Comparison of ENCODE assay signal across 9 cellular contexts in the genomic region with DNA sequence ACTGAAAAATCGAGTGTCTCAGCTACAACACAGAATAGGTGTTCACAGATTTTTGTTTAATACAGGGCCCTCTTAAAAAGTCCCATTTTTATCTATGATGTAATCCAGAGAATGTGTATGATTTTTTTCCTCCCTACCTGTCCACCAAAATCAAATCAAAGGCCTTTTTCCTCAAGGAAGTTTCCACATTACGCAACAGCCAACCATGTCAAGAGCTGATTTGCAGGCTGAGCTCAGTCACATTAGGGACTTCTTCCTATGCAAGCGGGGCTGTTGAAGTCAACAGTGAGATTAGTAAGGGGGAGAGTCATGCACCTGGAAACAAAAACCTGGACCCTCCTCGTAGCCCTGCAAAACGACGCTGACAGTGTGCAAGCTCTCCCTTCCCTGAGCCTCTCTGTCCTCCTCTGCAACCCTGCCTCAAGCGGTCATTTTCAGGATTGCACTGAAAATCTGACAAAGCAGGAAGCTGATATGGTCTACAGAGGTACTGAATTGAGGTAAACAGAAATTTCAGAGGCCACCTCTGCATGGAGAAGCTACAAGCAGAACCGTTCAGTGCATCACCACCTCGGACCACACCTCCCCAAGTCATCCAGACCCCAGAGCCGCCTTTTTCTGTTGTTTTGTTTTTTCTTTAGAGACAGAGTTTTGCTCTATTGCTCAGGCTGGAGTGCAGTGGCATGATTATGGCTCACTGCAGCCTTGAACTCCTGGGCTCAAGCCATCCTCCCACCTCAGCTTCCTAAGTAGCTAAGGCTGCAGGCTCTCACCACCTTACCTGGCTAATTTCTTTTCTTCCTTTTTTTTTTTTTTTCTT. TPM values are rescaled to one million over a fixed set of nuclear protein-coding genes. Genes with fewer than 3 reads are reported as not detected.
DNase-seq lines count a peak whose midpoint lies in the region; ATAC-seq and TF ChIP-seq lines count a peak whose summit lies in the region.
"Had no signal": no experiment of that assay in that cellular context is flagged by ENCODE, and none has a peak within 500 bp of the region (broad histone marks: within the 10 kb centered on the region; RNA-seq: fewer than 3 reads in every experiment).

No MANE protein-coding gene starts in this region.

- peaks cover 2 to 5% of the 10 kb centered on the region in 2 donors for H3K27me3 Mint-ChIP-seq in CD4-positive, alpha-beta memory T cell
- H3K27me3 Mint-ChIP-seq in activated CD4-positive, alpha-beta memory T cell treated with anti-CD3 and anti-CD28 coated beads for 36 hours: no peaks in the 10 kb centered on the region
- H3K27me3 Mint-ChIP-seq in effector memory CD8-positive, alpha-beta T cell: peaks cover 17 to 25% of the 10 kb centered on the region in 2 donors
- H3K27me3 Mint-ChIP-seq in nephron (ENCODE audit: low read depth): peaks cover 4% of the 10 kb centered on the region

- no peaks in the 10 kb centered on the region for H3K36me3 ChIP-seq in CD4-positive, alpha-beta memory T cell (ENCODE audit: insufficient read depth, low read length)
- no peaks in the 10 kb centered on the region for H3K36me3 ChIP-seq in transverse colon

- intact Hi-C loops in CD4-positive, alpha-beta memory T cell (cut with micrococcal nuclease): loop anchor here (1.0 to 5.0 kb wide), 3 partner anchors 14 to 513 kb away; a partner anchor contains a TSS
- intact Hi-C loops in activated CD4-positive, alpha-beta memory T cell treated with anti-CD3 and anti-CD28 coated beads for 36 hours (cut with micrococcal nuclease): loop anchor here (10.0 kb wide), 2 partner anchors 220 to 400 kb away; no protein-coding TSS in a partner anchor
- intact Hi-C loops in transverse colon (cut with DNase I; ENCODE audit: low total_unique reads): loop anchor here (10.0 kb wide), 1 partner anchor 1630 kb away; no protein-coding TSS in a partner anchor

- H3K36me3 Mint-ChIP-seq in CD4-positive, alpha-beta memory T cell: no peaks in the 10 kb centered on the region
- no peaks in the 10 kb centered on the region for H3K36me3 Mint-ChIP-seq in activated CD4-positive, alpha-beta memory T cell treated with anti-CD3 and anti-CD28 coated beads for 36 hours
- no peaks in the 10 kb centered on the region for H3K36me3 Mint-ChIP-seq in effector memory CD8-positive, alpha-beta T cell (ENCODE audit: insufficient read depth)
- no peaks in the 10 kb centered on the region for H3K36me3 Mint-ChIP-seq in nephron (ENCODE audit: low read depth)

- H3K4me1 ChIP-seq in CD4-positive, alpha-beta memory T cell (ENCODE audit: insufficient read depth, low read length): peaks cover 4% of the 10 kb centered on the region
- H3K4me1 ChIP-seq in transverse colon: peaks cover 0 to 5% (median 0%) of the 10 kb centered on the region in 4 donors

- 17 to 39% methylated on average over 4 to 10 of the region's 10 CpGs for WGBS in transverse colon (ENCODE audit: low coverage in 1 of 2), 2 donors

- no peak for TF ChIP-seq EP300 in transverse colon (IDR thresholded peaks at IDR 0.05; ENCODE audit: low read depth)

- no peaks in the 10 kb centered on the region for H3K27me3 ChIP-seq in CD4-positive, alpha-beta memory T cell (ENCODE audit: insufficient read depth, low read length)
- H3K27me3 ChIP-seq in transverse colon: no peaks in the 10 kb centered on the region

- H3K4me3 Mint-ChIP-seq in CD4-positive, alpha-beta memory T cell: peak overlapping the region in 2 of 8 donors; percentile 13 to 45
- no peak overlapping the region for H3K4me3 Mint-ChIP-seq in activated CD4-positive, alpha-beta memory T cell treated with anti-CD3 and anti-CD28 coated beads for 36 hours
- no peak overlapping the region for H3K4me3 Mint-ChIP-seq in effector memory CD8-positive, alpha-beta T cell
- H3K4me3 Mint-ChIP-seq in nephron: no peak overlapping the region

- ATAC-seq in GM19043 (IDR thresholded peaks at IDR 0.05; ENCODE audit: low read depth, unreplicated experiment) (peak; percentile 97), HG03139 (IDR thresholded peaks at IDR 0.05; ENCODE audit: unreplicated experiment) (peak; percentile 99)
- ATAC-seq in effector memory CD8-positive, alpha-beta T cell (replicated peaks): peak; percentile 97

- DNase-seq in CD4-positive, alpha-beta memory T cell: peak; percentile 43 to 67 (median 57)
- peak; percentile 88 for DNase-seq in NCI-H526 treated with DMSO at 0.1 percent for 48 hours (lab: John Stamatoyannopoulos, UW)
- peak; percentile 84 for DNase-seq in activated CD4-positive, alpha-beta memory T cell treated with anti-CD3 and anti-CD28 coated beads for 36 hours
- DNase-seq in effector memory CD8-positive, alpha-beta T cell: peak; percentile 51 to 70 (median 53)
- DNase-seq in transverse colon: peak; percentile 59

- no peak overlapping the region for H3K27ac ChIP-seq in CD4-positive, alpha-beta memory T cell (ENCODE audit: low read depth, low read length)
- no peak overlapping the region for H3K27ac ChIP-seq in transverse colon
- H3K27ac ChIP-seq: SK-N-MC had no signal

- peaks cover 5 to 10% (median 6%) of the 10 kb centered on the region in 4 donors for H3K4me1 Mint-ChIP-seq in CD4-positive, alpha-beta memory T cell
- H3K4me1 Mint-ChIP-seq in activated CD4-positive, alpha-beta memory T cell treated with anti-CD3 and anti-CD28 coated beads for 36 hours (ENCODE audit: low read depth): peaks cover 14% of the 10 kb centered on the region
- peaks cover 3 to 9% of the 10 kb centered on the region in 2 donors for H3K4me1 Mint-ChIP-seq in effector memory CD8-positive, alpha-beta T cell (ENCODE audit: low read depth in 2 of 2)
- peaks cover 27% of the 10 kb centered on the region for H3K4me1 Mint-ChIP-seq in nephron

- TF ChIP-seq CTCF in nephron (IDR thresholded peaks at IDR 0.05; ENCODE audit: unreplicated experiment in 3 of 3) (peak; percentile 70), transverse colon (IDR thresholded peaks at IDR 0.05) (peak; percentile 57 to 74 (median 66))

- POLR2A ChIA-PET in CD4-positive, alpha-beta memory T cell (lab: Charles Lee; ENCODE audit: partially characterized antibody): interaction anchor here (1.2 to 5.9 kb wide), 3 partner anchors 13 to 52 kb away, joined by 3 to 42 read pairs (median 5); a partner anchor contains a TSS
- POLR2A ChIA-PET in activated CD4-positive, alpha-beta memory T cell treated with anti-CD3 and anti-CD28 coated beads for 36 hours (lab: Charles Lee): interaction anchor here (0.9 to 1.2 kb wide), 2 partner anchors 13 to 54 kb away, joined by 3 to 4 read pairs; a partner anchor contains a TSS

- in situ Hi-C loops in transverse colon (cut with MboI; ENCODE audit: low pct_ligation_motif_present in 1 of 4, low pct_unique_long_range_greater_than_20kb in 1 of 4, low sequenced_read_pairs in 3 of 4): no loop called here

- CTCF ChIA-PET in CD4-positive, alpha-beta memory T cell (lab: Charles Lee; ENCODE audit: partially characterized antibody): interaction anchor here (0.6 to 2.8 kb wide), 35 partner anchors 8 to 455 kb away, joined by 3 to 45 read pairs (median 5); a partner anchor contains a TSS
- CTCF ChIA-PET in activated CD4-positive, alpha-beta memory T cell treated with anti-CD3 and anti-CD28 coated beads for 36 hours (lab: Charles Lee): interaction anchor here (0.7 to 5.4 kb wide), 29 partner anchors 9 to 556 kb away, joined by 3 to 66 read pairs (median 5); a partner anchor contains a TSS

- no peaks in the 10 kb centered on the region for H3K9me3 ChIP-seq in CD4-positive, alpha-beta memory T cell (ENCODE audit: control insufficient read depth in 1 of 2, low read length in 2 of 2)
- no peaks in the 10 kb centered on the region for H3K9me3 ChIP-seq in transverse colon

- no peak for TF ChIP-seq POLR2A in transverse colon (IDR thresholded peaks at IDR 0.05)

- H3K9me3 Mint-ChIP-seq in CD4-positive, alpha-beta memory T cell: no peaks in the 10 kb centered on the region
- H3K9me3 Mint-ChIP-seq in activated CD4-positive, alpha-beta memory T cell treated with anti-CD3 and anti-CD28 coated beads for 36 hours: no peaks in the 10 kb centered on the region
- no peaks in the 10 kb centered on the region for H3K9me3 Mint-ChIP-seq in effector memory CD8-positive, alpha-beta T cell
- H3K9me3 Mint-ChIP-seq in nephron: no peaks in the 10 kb centered on the region

- H3K4me3 ChIP-seq in CD4-positive, alpha-beta memory T cell (ENCODE audit: low read length in 2 of 2): no peak overlapping the region
- no peak overlapping the region for H3K4me3 ChIP-seq in transverse colon
- H3K4me3 ChIP-seq: SK-N-MC had no signal

- peak overlapping the region in 3 of 7 donors; percentile 13 to 69 (median 17) for H3K27ac Mint-ChIP-seq in CD4-positive, alpha-beta memory T cell
- no peak overlapping the region for H3K27ac Mint-ChIP-seq in activated CD4-positive, alpha-beta memory T cell treated with anti-CD3 and anti-CD28 coated beads for 36 hours
- no peak overlapping the region for H3K27ac Mint-ChIP-seq in effector memory CD8-positive, alpha-beta T cell
- H3K27ac Mint-ChIP-seq in nephron: no peak overlapping the region

RNA-seq across cellular contexts. Expression of a gene that starts 13.7 kb away (rescaled TPM):
- total RNA-seq in CD4-positive, alpha-beta memory T cell: 100 to 1,000 TPM in 1 of 2 experiments, 10 to 100 TPM in 1; 99.2 to 111 TPM
- polyA plus RNA-seq in CD4-positive, alpha-beta memory T cell: 10 to 100 TPM; 75.9 to 83.9 TPM
- 100 to 1,000 TPM; 298 to 300 TPM for total RNA-seq in activated CD4-positive, alpha-beta memory T cell treated with anti-CD3 and anti-CD28 coated beads for 36 hours
- total RNA-seq in transverse colon: 100 to 1,000 TPM in 2 of 4 donors, 10 to 100 TPM in 2; 15.7 to 192 (median 93.4) TPM

RNA-seq across cellular contexts. Expression of a gene that starts 20.6 kb away (rescaled TPM):
- total RNA-seq in CD4-positive, alpha-beta memory T cell: not detected
- polyA plus RNA-seq in CD4-positive, alpha-beta memory T cell: not detected
- not detected for total RNA-seq in activated CD4-positive, alpha-beta memory T cell treated with anti-CD3 and anti-CD28 coated beads for 36 hours
- under 1 TPM in 1 of 4 donors, not detected in 3; 0.16 TPM for total RNA-seq in transverse colon
